Comparison of ENCODE assay signal across 8 cellular contexts in the genomic region with DNA sequence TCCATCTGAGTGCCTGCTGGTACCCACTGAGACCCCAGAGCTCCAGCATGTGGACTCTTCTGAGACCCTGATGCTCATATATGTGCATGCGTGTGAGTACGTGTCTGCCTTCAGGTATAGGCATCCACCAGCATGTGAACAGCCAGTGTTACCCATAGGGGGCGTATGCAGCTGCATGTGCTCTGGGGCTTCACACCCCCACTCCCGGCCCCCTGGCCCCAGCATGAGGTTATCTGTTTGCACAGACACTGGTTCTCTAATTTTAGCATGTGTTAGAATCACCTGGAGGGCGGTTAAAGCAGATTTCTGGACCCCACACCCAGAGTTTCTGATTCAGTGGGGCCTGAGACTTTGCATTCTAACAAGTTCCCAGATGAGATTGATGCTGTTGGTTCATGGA. TPM values are rescaled to one million over a fixed set of nuclear protein-coding genes. Genes with fewer than 3 reads are reported as not detected.
DNase-seq lines count a peak whose midpoint lies in the region; ATAC-seq lines count a peak whose summit lies in the region.

No MANE protein-coding gene starts in this region.

- peak; percentile 55 to 87 for ATAC-seq in activated naive CD4-positive, alpha-beta T cell treated with anti-CD3 and anti-CD28 coated beads, Interleukin-2, amount 50 U/mL, for 72 hours
- ATAC-seq in naive thymus-derived CD8-positive, alpha-beta T cell: peak; percentile 63 to 73
- ATAC-seq in HG03159 (IDR thresholded peaks at IDR 0.05; ENCODE audit: unreplicated experiment): no peak

- POLR2A ChIA-PET in naive thymus-derived CD8-positive, alpha-beta T cell (lab: Charles Lee): interaction anchor here (0.6 to 1.1 kb wide), 3 partner anchors 10 to 305 kb away, joined by 3 read pairs; partner anchors contain the start of gene PARP16

- peaks cover 0 to 7% (median 5%) of the 10 kb centered on the region in 4 donors for H3K4me1 Mint-ChIP-seq in naive thymus-derived CD8-positive, alpha-beta T cell

- no peak overlapping the region for H3K4me3 Mint-ChIP-seq in naive thymus-derived CD8-positive, alpha-beta T cell

- no peaks in the 10 kb centered on the region for H3K9me3 Mint-ChIP-seq in activated naive CD4-positive, alpha-beta T cell treated with anti-CD3 and anti-CD28 coated beads, Interleukin-2, amount 50 U/mL, for 72 hours
- peaks cover 0 to 1% (median 0%) of the 10 kb centered on the region in 9 donors for H3K9me3 Mint-ChIP-seq in naive thymus-derived CD8-positive, alpha-beta T cell

- peaks cover 0 to 2% (median 0%) of the 10 kb centered on the region in 5 donors for H3K27me3 Mint-ChIP-seq in naive thymus-derived CD8-positive, alpha-beta T cell

- H3K27ac Mint-ChIP-seq in activated naive CD4-positive, alpha-beta T cell treated with anti-CD3 and anti-CD28 coated beads, Interleukin-2, amount 50 U/mL, for 72 hours: no peak overlapping the region
- H3K27ac Mint-ChIP-seq in naive thymus-derived CD8-positive, alpha-beta T cell: peak overlapping the region in 2 of 10 donors; percentile 63 to 72

- no peaks in the 10 kb centered on the region for H3K36me3 Mint-ChIP-seq in activated naive CD4-positive, alpha-beta T cell treated with anti-CD3 and anti-CD28 coated beads, Interleukin-2, amount 50 U/mL, for 72 hours
- no peaks in the 10 kb centered on the region for H3K36me3 Mint-ChIP-seq in naive thymus-derived CD8-positive, alpha-beta T cell

- DNase-seq in ELR (ENCODE audit: low read depth): peak; percentile 28
- DNase-seq in NAMALWA (ENCODE audit: low spot score): peak; percentile 78
- DNase-seq in activated naive CD4-positive, alpha-beta T cell treated with anti-CD3 and anti-CD28 coated beads, Interleukin-2, amount 50 U/mL, for 72 hours (ENCODE audit: low spot score in 2 of 2): peak in 1 of 2 donors; percentile 53
- peak in 8 of 10 donors; percentile 7 to 44 (median 24) for DNase-seq in naive thymus-derived CD8-positive, alpha-beta T cell
- DNase-seq in inferior parietal cortex (ENCODE audit: extremely low spot score): no peak
- DNase-seq in NOMO-1 treated with dmso at 0.1 percent for 144 hours (lab: John Stamatoyannopoulos, UW; ENCODE audit: unreplicated experiment): no peak
- DNase-seq in cerebellum (ENCODE audit: low spot score): no peak

RNA-seq across cellular contexts. Expression of gene CILP, which starts 0.8 kb away (rescaled TPM):
- under 1 TPM in 1 of 2 donors, not detected in 1; 0.04 TPM for total RNA-seq in activated naive CD4-positive, alpha-beta T cell treated with anti-CD3 and anti-CD28 coated beads, Interleukin-2, amount 50 U/mL, for 72 hours
- under 1 TPM; 0.44 TPM for total RNA-seq in naive thymus-derived CD8-positive, alpha-beta T cell
- polyA plus RNA-seq in naive thymus-derived CD8-positive, alpha-beta T cell: under 1 TPM in 1 of 3 donors, not detected in 2; 0.10 TPM
- total RNA-seq in cerebellum: 0.27 TPM

RNA-seq across cellular contexts. Expression of gene CLPX, which starts 27.0 kb away (rescaled TPM):
- total RNA-seq in activated naive CD4-positive, alpha-beta T cell treated with anti-CD3 and anti-CD28 coated beads, Interleukin-2, amount 50 U/mL, for 72 hours: 10 to 100 TPM; 66.6 to 84.1 TPM
- total RNA-seq in naive thymus-derived CD8-positive, alpha-beta T cell: 10 to 100 TPM; 59.6 to 60.2 TPM
- polyA plus RNA-seq in naive thymus-derived CD8-positive, alpha-beta T cell: 10 to 100 TPM; 30.0 to 33.8 (median 31.3) TPM
- 58.3 TPM for total RNA-seq in cerebellum

Comparison
In these comparisons a context has a peak if more than half of its experiments do, and no peak if none do; other contexts are left out.
1. DNase-seq: peak in ELR (single experiment), NAMALWA (single experiment) and naive thymus-derived CD8-positive, alpha-beta T cell (8 of 10); none in inferior parietal cortex (single experiment), NOMO-1 treated with dmso at 0.1 percent for 144 hours (single experiment) and cerebellum (single experiment).